In genomic region chr3:188978772-188979171, GRCh38 we compare ENCODE assay signal across 14 cellular contexts.
A peak's percentile ranks its signal among the peaks of the same experiment; 100 is the strongest.
DNase-seq lines count a peak whose midpoint lies in the region; ATAC-seq, FAIRE-seq and TF ChIP-seq lines count a peak whose summit lies in the region.
"Had no signal": no experiment of that assay in that cellular context is flagged by ENCODE, and none has a peak within 500 bp of the region (broad histone marks: within the 10 kb centered on the region; RNA-seq: fewer than 3 reads in every experiment).

No MANE protein-coding gene starts in this region.

- FAIRE-seq in A549 (lab: Jason Lieb, UNC): no peak
- FAIRE-seq: GM18507, kidney had no signal

- TF ChIP-seq RAD21 in A549 (conservative IDR thresholded peaks at IDR 0.05 in 1 of 2, IDR thresholded peaks at IDR 0.05 in 1 of 2) (no peak), IMR-90 (IDR thresholded peaks at IDR 0.05; ENCODE audit: low read length) (no peak)

- H3K9me3 ChIP-seq in A549: no peaks in the 10 kb centered on the region
- H3K9me3 ChIP-seq in IMR-90 (ENCODE audit: control insufficient read depth, insufficient read depth, low read length): no peaks in the 10 kb centered on the region
- H3K9me3 ChIP-seq: BLaER1 treated with 17β-estradiol and CSF1 and Interleukin-3, amounts not matched to agents 10 nM and 100 nM had no signal

- no peak overlapping the region for H3K4me3 ChIP-seq in A549
- no peak overlapping the region for H3K4me3 ChIP-seq in IMR-90 (ENCODE audit: insufficient read depth, low read depth, low read length)
- H3K4me3 ChIP-seq: BLaER1 treated with 17β-estradiol and CSF1 and Interleukin-3, amounts not matched to agents 10 nM and 100 nM had no signal

- H2BK20ac ChIP-seq in IMR-90 (ENCODE audit: low read depth, low read length): no peak overlapping the region

- H4K91ac ChIP-seq in IMR-90 (ENCODE audit: insufficient read depth, low read depth, low read length): no peak overlapping the region

- dilution Hi-C loops in IMR-90 (cut with HindIII; ENCODE audit: low sequenced_read_pairs, unreplicated experiment): no loop called here

- H4K5ac ChIP-seq in IMR-90 (ENCODE audit: low read depth, low read length): no peak overlapping the region

- no peak overlapping the region for H3K23ac ChIP-seq in IMR-90 (ENCODE audit: low read depth, low read length)

- H3K4me1 ChIP-seq in A549 (peaks cover 23% of the 10 kb centered on the region), IMR-90 (ENCODE audit: control insufficient read depth, insufficient read depth, low read length) (peaks cover 14% of the 10 kb centered on the region)

- TF ChIP-seq POLR2A in A549 (IDR thresholded peaks at IDR 0.05; ENCODE audit: low read length) (no peak), IMR-90 (IDR thresholded peaks at IDR 0.05; ENCODE audit: low read depth, low read length) (no peak)

- H2AK5ac ChIP-seq in IMR-90 (ENCODE audit: low read depth, low read length): no peak overlapping the region

- H3K27me3 ChIP-seq in IMR-90 (ENCODE audit: control insufficient read depth, insufficient read depth, low read length): peaks cover 11% of the 10 kb centered on the region
- H3K27me3 ChIP-seq: BLaER1 treated with 17β-estradiol and CSF1 and Interleukin-3, amounts not matched to agents 10 nM and 100 nM had no signal

- H3K27ac ChIP-seq in A549 (peak overlapping the region in 1 of 2 experiments; percentile 55; a peak in 2 of 6 replicates), IMR-90 (ENCODE audit: insufficient read depth, low read length) (no peak overlapping the region; the same call in 1 of the 2 replicates)
- H3K27ac ChIP-seq: BLaER1 treated with 17β-estradiol and CSF1 and Interleukin-3, amounts not matched to agents 10 nM and 100 nM had no signal

- no peak overlapping the region for H3K56ac ChIP-seq in IMR-90 (ENCODE audit: extremely low read depth, insufficient read depth, low read length)

- H2AFZ ChIP-seq in IMR-90 (replicated peaks; ENCODE audit: low read length, poor library complexity): no peak overlapping the region

- H3K9ac ChIP-seq in IMR-90 (ENCODE audit: low read depth, low read length): no peak overlapping the region
- H3K9ac ChIP-seq: BLaER1 treated with 17β-estradiol and CSF1 and Interleukin-3, amounts not matched to agents 10 nM and 100 nM had no signal

- in situ Hi-C loops in IMR-90 (cut with MboI; ENCODE audit: low sequenced_read_pairs): no loop called here

- no peak overlapping the region for H4K8ac ChIP-seq in IMR-90 (ENCODE audit: low read depth in 2 of 2, low read length in 2 of 2)

- TF ChIP-seq EP300 in A549 (IDR thresholded peaks at IDR 0.05): no peak

- POLR2A ChIA-PET in A549 (lab: Yijun Ruan, JAX): no interaction called here
- POLR2A ChIA-PET in IMR-90 (lab: Charles Lee; ENCODE audit: unreplicated experiment): no interaction called here
- POLR2A ChIA-PET in HEK293T (lab: Yijun Ruan, JAX): no interaction called here

- no peak overlapping the region for H2AK9ac ChIP-seq in IMR-90 (replicated peaks; ENCODE audit: low read depth, low read length, poor library complexity)

- H3K9me1 ChIP-seq in IMR-90 (ENCODE audit: insufficient read depth, low read length): no peaks in the 10 kb centered on the region

- 3% methylated on average over 4 of the region's 4 CpGs for WGBS in A549 (ENCODE audit: missing lambda C conversion rate)
- WGBS in IMR-90 (ENCODE audit: extremely low coverage in 2 of 2, insufficient read length in 1 of 2), 2 experiments: no CpG with 5 or more reads among the region's 4 CpGs

- H2BK15ac ChIP-seq in IMR-90 (ENCODE audit: low read depth, low read length): no peak overlapping the region

- H3K79me1 ChIP-seq in IMR-90 (ENCODE audit: low read depth in 1 of 2, low read length in 2 of 2): no peaks in the 10 kb centered on the region

- no peak overlapping the region for H3K4ac ChIP-seq in IMR-90 (ENCODE audit: low read depth, low read length)

- H3K14ac ChIP-seq in IMR-90 (replicated peaks; ENCODE audit: low read depth, low read length): no peak overlapping the region

- DNase-seq in A549 (ENCODE audit: low read depth in 1 of 2, low spot score in 1 of 2) (peak; percentile 16 to 51), IMR-90 (peak; percentile 78), brain pericyte (ENCODE audit: low read depth, low spot score) (peak; percentile 54), medulla oblongata (ENCODE audit: extremely low spot score) (peak; percentile 19), HEK293T (ENCODE audit: extremely low spot score) (no peak), NCI-H1930 (lab: John Stamatoyannopoulos, UW) (no peak)
- DNase-seq: activated T-cell treated with anti-CD3 and anti-CD28 coated beads, Interleukin-2, amount 50 U/mL, for 1 hour; kidney; NCI-H526 treated with DMSO at 0.1 percent for 48 hours had no signal

- H4K20me1 ChIP-seq in IMR-90 (ENCODE audit: insufficient read depth, low read length): 0 out of 2 replicates have a peak, but pooled peaks cover 6% of the 10 kb centered on the region
- H4K20me1 ChIP-seq: BLaER1 treated with 17β-estradiol and CSF1 and Interleukin-3, amounts not matched to agents 10 nM and 100 nM had no signal

- no TSS peak for BruUV-seq in IMR-90 (replicated peaks; lab: Mats Ljungman, UMichigan)

- intact Hi-C loops in IMR-90 (cut with micrococcal nuclease): loop anchor here (5.0 kb wide), 2 partner anchors 64 to 169 kb away; no protein-coding TSS in a partner anchor

- no peak overlapping the region for H2BK5ac ChIP-seq in IMR-90 (ENCODE audit: low read depth, low read length, poor library complexity, severe bottlenecking)

- H3K36me3 ChIP-seq in IMR-90 (ENCODE audit: control insufficient read depth, insufficient read depth, low read length): no peaks in the 10 kb centered on the region
- H3K36me3 ChIP-seq: BLaER1 treated with 17β-estradiol and CSF1 and Interleukin-3, amounts not matched to agents 10 nM and 100 nM had no signal

- H3K4me2 ChIP-seq in A549: peak overlapping the region; percentile 69
- no peak overlapping the region; the same call in 1 of the 2 replicates for H3K4me2 ChIP-seq in IMR-90 (ENCODE audit: low read depth, low read length)
- H3K4me2 ChIP-seq: BLaER1 treated with 17β-estradiol and CSF1 and Interleukin-3, amounts not matched to agents 10 nM and 100 nM had no signal

- H3K18ac ChIP-seq in IMR-90 (ENCODE audit: low read depth, low read length): no peak overlapping the region

- CTCF ChIA-PET in A549 (lab: Yijun Ruan, JAX): no interaction called here
- CTCF ChIA-PET in IMR-90 (lab: Yijun Ruan, JAX): interaction anchor here (0.6 kb wide), 1 partner anchor 181 kb away, joined by 3 read pairs; no protein-coding TSS in a partner anchor
- CTCF ChIA-PET in HEK293T (lab: Yijun Ruan, JAX): no interaction called here

- no peak overlapping the region for H2BK120ac ChIP-seq in IMR-90 (ENCODE audit: low read depth, low read length)

- TF ChIP-seq CTCF in A549 (IDR thresholded peaks at IDR 0.05): no peak
- no peak for TF ChIP-seq CTCF in IMR-90 (conservative IDR thresholded peaks at IDR 0.05; ENCODE audit: low read depth, low read length)

- ATAC-seq in A549 (peak; percentile 77 to 90; a peak in 4 of 6 replicates), IMR-90 (ENCODE audit: low read depth) (peak; percentile 69), GM18517 (IDR thresholded peaks at IDR 0.05; ENCODE audit: unreplicated experiment) (no peak), HG03025 (IDR thresholded peaks at IDR 0.05; ENCODE audit: low FRiP score, unreplicated experiment) (no peak)
- ATAC-seq: HCT116 had no signal

TF ChIP-seq in A549, 52 proteins besides CTCF, POLR2A, EP300 and RAD21 (continues in another document):
- 0 out of 2 replicates have a peak, but pooled peaks have one; percentile 13 for TF ChIP-seq JUNB (IDR thresholded peaks at IDR 0.05)
- no peak for TF ChIP-seq CEBPB (IDR thresholded peaks at IDR 0.05)
- TF ChIP-seq, protein P1, sequence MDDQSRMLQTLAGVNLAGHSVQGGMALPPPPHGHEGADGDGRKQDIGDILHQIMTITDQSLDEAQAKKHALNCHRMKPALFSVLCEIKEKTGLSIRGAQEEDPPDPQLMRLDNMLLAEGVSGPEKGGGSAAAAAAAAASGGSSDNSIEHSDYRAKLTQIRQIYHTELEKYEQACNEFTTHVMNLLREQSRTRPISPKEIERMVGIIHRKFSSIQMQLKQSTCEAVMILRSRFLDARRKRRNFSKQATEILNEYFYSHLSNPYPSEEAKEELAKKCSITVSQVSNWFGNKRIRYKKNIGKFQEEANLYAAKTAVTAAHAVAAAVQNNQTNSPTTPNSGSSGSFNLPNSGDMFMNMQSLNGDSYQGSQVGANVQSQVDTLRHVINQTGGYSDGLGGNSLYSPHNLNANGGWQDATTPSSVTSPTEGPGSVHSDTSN (IDR thresholded peaks at IDR 0.05): no peak
- TF ChIP-seq FOSL2 (IDR thresholded peaks at IDR 0.05): 0 out of 2 replicates have a peak, but pooled peaks have one; percentile 17
- peak; percentile 67 for TF ChIP-seq FOSL2 (CRISPR knock-in tag; IDR thresholded peaks at IDR 0.05)

TF ChIP-seq in IMR-90, 13 proteins besides CTCF, POLR2A, EP300 and RAD21:
- TF ChIP-seq MXI1 (IDR thresholded peaks at IDR 0.05; ENCODE audit: borderline replicate concordance, low read depth, low read length) (no peak), MAZ (IDR thresholded peaks at IDR 0.05; ENCODE audit: borderline replicate concordance, low read depth, low read length) (no peak), FOS (IDR thresholded peaks at IDR 0.05; ENCODE audit: low read depth, low read length) (peak; percentile 61; the same call in 1 of the 2 replicates)

TF ChIP-seq in HEK293T, 16 proteins besides CTCF, POLR2A, EP300 and RAD21:
- TF ChIP-seq FOXM1 (IDR thresholded peaks at IDR 0.05; ENCODE audit: borderline replicate concordance) (no peak), FOXA1 (IDR thresholded peaks at IDR 0.05) (no peak), PKNOX1 (IDR thresholded peaks at IDR 0.05) (no peak)

Comparison
In these comparisons a context has a peak if more than half of its experiments do, and no peak if none do; other contexts are left out.
1. ATAC-seq: peak in A549 (2 of 2) and IMR-90 (single experiment); none in GM18517 (single experiment) and HG03025 (single experiment).
2. DNase-seq: peak in A549 (2 of 2), IMR-90 (single experiment), brain pericyte (single experiment) and medulla oblongata (single experiment); none in HEK293T (single experiment) and NCI-H1930 (0 of 2).